In genomic region chr3:71725279-71725991, GRCh38 we compare ENCODE assay signal across 8 cellular contexts. TPM values are rescaled to one million over a fixed set of nuclear protein-coding genes. Genes with fewer than 3 reads are reported as not detected.
A peak's percentile ranks its signal among the peaks of the same experiment; 100 is the strongest.
DNase-seq lines count a peak whose midpoint lies in the region; ATAC-seq lines count a peak whose summit lies in the region.

Gene EIF4E3, minus strand, starts transcription at chr3:71725402. Its CDS starts 35 bp downstream, at chr3:71725367.

- no peak within 1 kb of the TSS for H3K27ac ChIP-seq in HUES48 (ENCODE audit: low read depth, low read length)

- no peaks in the 10 kb centered on the region for H3K9me3 Mint-ChIP-seq in activated CD4-positive, alpha-beta T cell treated with anti-CD3 and anti-CD28 coated beads, Interleukin-2, amount 10 ng/mL, durations not matched to agents 24 days and 14 days
- no peaks in the 10 kb centered on the region for H3K9me3 Mint-ChIP-seq in effector memory CD8-positive, alpha-beta T cell
- no peaks in the 10 kb centered on the region for H3K9me3 Mint-ChIP-seq in stimulated activated naive CD8-positive, alpha-beta T cell treated with anti-CD3 and anti-CD28 coated beads, Interleukin-15, amount 100 ng/mL, for 72 hours

- H3K4me3 Mint-ChIP-seq in activated CD4-positive, alpha-beta T cell treated with anti-CD3 and anti-CD28 coated beads, Interleukin-2, amount 10 ng/mL, durations not matched to agents 24 days and 14 days = peak within 1 kb of the TSS; percentile 96
- H3K4me3 Mint-ChIP-seq in effector memory CD8-positive, alpha-beta T cell = peak within 1 kb of the TSS; percentile 94 to 97
- peak within 1 kb of the TSS; percentile 90 to 95 for H3K4me3 Mint-ChIP-seq in stimulated activated naive CD8-positive, alpha-beta T cell treated with anti-CD3 and anti-CD28 coated beads, Interleukin-15, amount 100 ng/mL, for 72 hours

- H3K4me1 ChIP-seq in HUES48 (ENCODE audit: control insufficient read depth, insufficient read depth, low read length) = peaks cover 20% of the 10 kb centered on the region

- H3K4me1 Mint-ChIP-seq in activated CD4-positive, alpha-beta T cell treated with anti-CD3 and anti-CD28 coated beads, Interleukin-2, amount 10 ng/mL, durations not matched to agents 24 days and 14 days = peaks cover 71% of the 10 kb centered on the region
- peaks cover 66 to 74% of the 10 kb centered on the region in 2 donors for H3K4me1 Mint-ChIP-seq in effector memory CD8-positive, alpha-beta T cell (ENCODE audit: low read depth in 2 of 2)
- peaks cover 68% of the 10 kb centered on the region for H3K4me1 Mint-ChIP-seq in stimulated activated naive CD8-positive, alpha-beta T cell treated with anti-CD3 and anti-CD28 coated beads, Interleukin-15, amount 100 ng/mL, for 72 hours

- no peaks in the 10 kb centered on the region for H3K27me3 Mint-ChIP-seq in activated CD4-positive, alpha-beta T cell treated with anti-CD3 and anti-CD28 coated beads, Interleukin-2, amount 10 ng/mL, durations not matched to agents 24 days and 14 days
- no peaks in the 10 kb centered on the region for H3K27me3 Mint-ChIP-seq in effector memory CD8-positive, alpha-beta T cell
- no peaks in the 10 kb centered on the region for H3K27me3 Mint-ChIP-seq in stimulated activated naive CD8-positive, alpha-beta T cell treated with anti-CD3 and anti-CD28 coated beads, Interleukin-15, amount 100 ng/mL, for 72 hours

- ATAC-seq in GM19035 (IDR thresholded peaks at IDR 0.05; ENCODE audit: unreplicated experiment) = peak; percentile 47
- ATAC-seq in effector memory CD8-positive, alpha-beta T cell (replicated peaks) = peak; percentile 48
- peak; percentile 65 for ATAC-seq in stimulated activated naive CD8-positive, alpha-beta T cell treated with anti-CD3 and anti-CD28 coated beads, Interleukin-15, amount 100 ng/mL, for 72 hours

- peaks cover 31% of the 10 kb centered on the region for H3K27me3 ChIP-seq in HUES48 (ENCODE audit: control insufficient read depth, insufficient read depth, low read length)

- H3K4me3 ChIP-seq in HUES48 (ENCODE audit: low read depth, low read length) = peak within 1 kb of the TSS; percentile 82

- intact Hi-C loops in activated CD4-positive, alpha-beta T cell treated with anti-CD3 and anti-CD28 coated beads, Interleukin-2, amount 10 ng/mL, durations not matched to agents 24 days and 14 days (cut with micrococcal nuclease) = loop anchor here (10.0 kb wide), 4 partner anchors 409 to 1269 kb away; partner anchors contain the start of gene PPP4R2

- peak within 1 kb of the TSS; percentile 94 for H3K27ac Mint-ChIP-seq in activated CD4-positive, alpha-beta T cell treated with anti-CD3 and anti-CD28 coated beads, Interleukin-2, amount 10 ng/mL, durations not matched to agents 24 days and 14 days
- peak within 1 kb of the TSS; percentile 95 to 97 for H3K27ac Mint-ChIP-seq in effector memory CD8-positive, alpha-beta T cell
- H3K27ac Mint-ChIP-seq in stimulated activated naive CD8-positive, alpha-beta T cell treated with anti-CD3 and anti-CD28 coated beads, Interleukin-15, amount 100 ng/mL, for 72 hours = peak within 1 kb of the TSS; percentile 96

- peak within 1 kb of the TSS; percentile 69; the same call in 1 of the 2 replicates for H3K9ac ChIP-seq in HUES48 (ENCODE audit: low read depth, low read length)

- H3K36me3 Mint-ChIP-seq in activated CD4-positive, alpha-beta T cell treated with anti-CD3 and anti-CD28 coated beads, Interleukin-2, amount 10 ng/mL, durations not matched to agents 24 days and 14 days (ENCODE audit: low read depth) = peaks cover 9% of the 10 kb centered on the region
- H3K36me3 Mint-ChIP-seq in effector memory CD8-positive, alpha-beta T cell (ENCODE audit: insufficient read depth) = peaks cover 23% of the 10 kb centered on the region

- no peaks in the 10 kb centered on the region for H3K36me3 ChIP-seq in HUES48 (ENCODE audit: control insufficient read depth, insufficient read depth, low read length)

- H3K9me3 ChIP-seq in HUES48 (ENCODE audit: control insufficient read depth, insufficient read depth, low read length) = no peaks in the 10 kb centered on the region

- DNase-seq in AG08396 (ENCODE audit: low spot score) (peak; percentile 91), mesenteric fat pad (ENCODE audit: low spot score) (no peak), pons (ENCODE audit: low spot score) (no peak)
- peak; percentile 84 for DNase-seq in activated CD4-positive, alpha-beta T cell treated with anti-CD3 and anti-CD28 coated beads, Interleukin-2, amount 10 ng/mL, durations not matched to agents 24 days and 14 days
- peak in 1 of 3 experiments; percentile 18 for DNase-seq in effector memory CD8-positive, alpha-beta T cell
- peak; percentile 39 to 45 for DNase-seq in stimulated activated naive CD8-positive, alpha-beta T cell treated with anti-CD3 and anti-CD28 coated beads, Interleukin-15, amount 100 ng/mL, for 72 hours

RNA-seq across cellular contexts. Expression of gene EIF4E3, which starts in this region (rescaled TPM):
- total RNA-seq in activated CD4-positive, alpha-beta T cell treated with anti-CD3 and anti-CD28 coated beads, Interleukin-2, amount 10 ng/mL, durations not matched to agents 24 days and 14 days = 20.3 and 20.7 TPM in 2 replicates
- 34.9 TPM for total RNA-seq in mesenteric fat pad

Comparison
In these comparisons a context has a peak if more than half of its experiments do, and no peak if none do; other contexts are left out.
1. DNase-seq: peak in AG08396 (single experiment), activated CD4-positive, alpha-beta T cell treated with anti-CD3 and anti-CD28 coated beads, Interleukin-2, amount 10 ng/mL, durations not matched to agents 24 days and 14 days (single experiment) and stimulated activated naive CD8-positive, alpha-beta T cell treated with anti-CD3 and anti-CD28 coated beads, Interleukin-15, amount 100 ng/mL, for 72 hours (2 of 2); none in mesenteric fat pad (single experiment) and pons (single experiment).
2. Peak in every context shown above with its lines, with median percentiles within 50 percentile points of each other: ATAC-seq, H3K27ac Mint-ChIP-seq and H3K4me3 Mint-ChIP-seq.